In the genomic region with DNA sequence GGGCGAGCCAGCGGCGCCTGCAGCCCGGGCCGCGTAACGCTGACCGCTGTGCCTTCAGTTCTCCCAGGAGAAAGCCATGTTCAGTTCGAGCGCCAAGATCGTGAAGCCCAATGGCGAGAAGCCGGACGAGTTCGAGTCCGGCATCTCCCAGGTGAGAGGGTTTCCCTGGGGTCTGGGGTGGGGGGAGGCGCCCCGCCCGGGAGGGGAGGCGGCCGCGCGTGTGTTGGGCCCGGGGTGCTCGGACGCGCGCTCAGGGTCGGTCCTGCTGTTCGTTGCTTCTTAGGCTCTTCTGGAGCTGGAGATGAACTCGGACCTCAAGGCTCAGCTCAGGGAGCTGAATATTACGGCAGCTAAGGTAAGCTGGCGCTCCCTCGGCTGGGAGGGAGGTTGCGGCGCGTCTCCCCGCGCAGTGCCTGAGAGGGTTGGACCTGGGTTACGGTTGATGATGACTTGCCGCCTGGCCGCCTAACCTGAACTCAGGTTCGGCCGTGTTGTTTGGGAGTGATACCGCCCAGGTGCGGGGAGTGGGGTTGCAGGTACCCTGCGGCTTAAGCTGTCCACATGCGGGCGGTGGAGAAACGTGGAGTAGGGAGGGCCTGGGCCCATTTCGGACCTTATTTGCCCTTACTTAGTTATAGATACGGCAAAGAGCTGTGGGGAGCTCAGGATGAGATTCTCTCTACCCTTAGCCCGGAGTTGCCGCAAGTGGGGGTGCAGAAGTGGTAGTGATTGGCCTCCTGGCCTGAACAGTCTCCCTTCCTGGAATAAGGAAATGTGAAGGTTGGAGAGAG, we compare ENCODE assay signal across 8 cellular contexts. TPM values are rescaled to one million over a fixed set of nuclear protein-coding genes. Genes with fewer than 3 reads are reported as not detected.
DNase-seq lines count a peak whose midpoint lies in the region; ATAC-seq, FAIRE-seq and TF ChIP-seq lines count a peak whose summit lies in the region.

No MANE protein-coding gene starts in this region.

- TF ChIP-seq POLR2A in A549 (IDR thresholded peaks at IDR 0.05; ENCODE audit: low read length) = no peak

- H3K36me3 Mint-ChIP-seq in natural killer cell treated with Interleukin-12 subunit alpha and Interleukin-12 subunit beta and Interleukin-15 and Interleukin-18, amount 100 ng/mL, for 72 hours = peaks cover 47% of the 10 kb centered on the region

- TF ChIP-seq RAD21 in A549 (conservative IDR thresholded peaks at IDR 0.05 in 1 of 2, IDR thresholded peaks at IDR 0.05 in 1 of 2) = no peak

- H3K4me3 ChIP-seq in A549 = peak overlapping the region; percentile 91
- H3K4me3 ChIP-seq in epithelial cell of esophagus (ENCODE audit: low read length) = peak overlapping the region; percentile 84

- ATAC-seq in A549 (peak; percentile 27 to 70), GM19395 (IDR thresholded peaks at IDR 0.05; ENCODE audit: unreplicated experiment) (peak; percentile 34), HG03460 (IDR thresholded peaks at IDR 0.05; ENCODE audit: unreplicated experiment) (peak; percentile 23)
- peak; percentile 46 to 48 for ATAC-seq in natural killer cell treated with Interleukin-12 subunit alpha and Interleukin-12 subunit beta and Interleukin-15 and Interleukin-18, amount 100 ng/mL, for 72 hours

- H3K4me3 Mint-ChIP-seq in natural killer cell treated with Interleukin-12 subunit alpha and Interleukin-12 subunit beta and Interleukin-15 and Interleukin-18, amount 100 ng/mL, for 72 hours = peak overlapping the region; percentile 93

- DNase-seq in A549 (ENCODE audit: low read depth in 1 of 2, low spot score in 1 of 2) (peak in 1 of 2 experiments; percentile 23), epithelial cell of esophagus (ENCODE audit: low read depth) (peak; percentile 12), superior temporal gyrus (ENCODE audit: extremely low spot score) (no peak), NCI-H2171 (lab: John Stamatoyannopoulos, UW) (no peak)
- peak; percentile 19 to 26 for DNase-seq in activated CD4-positive, alpha-beta T cell treated with anti-CD3 and anti-CD28 coated beads, Interleukin-2, amount 50 U/mL, for 48 hours
- no peak for DNase-seq in natural killer cell treated with Interleukin-12 subunit alpha and Interleukin-12 subunit beta and Interleukin-15 and Interleukin-18, amount 100 ng/mL, for 72 hours (ENCODE audit: low spot score)

- peaks cover 49% of the 10 kb centered on the region for H3K4me1 ChIP-seq in A549

- peak overlapping the region; percentile 94 for H3K4me2 ChIP-seq in A549

- POLR2A ChIA-PET in A549 (lab: Yijun Ruan, JAX) = interaction anchor here (0.6 to 4.8 kb wide), 5 partner anchors 9 to 198 kb away, joined by 3 to 62 read pairs (median 4); partner anchors contain the start of genes ADI1, EIPR1 and RNASEH1

- H3K27ac Mint-ChIP-seq in natural killer cell treated with Interleukin-12 subunit alpha and Interleukin-12 subunit beta and Interleukin-15 and Interleukin-18, amount 100 ng/mL, for 72 hours = peak overlapping the region; percentile 91 to 94

- H3K27ac ChIP-seq in A549 = peak overlapping the region; percentile 94 to 99

- H3K9me3 Mint-ChIP-seq in natural killer cell treated with Interleukin-12 subunit alpha and Interleukin-12 subunit beta and Interleukin-15 and Interleukin-18, amount 100 ng/mL, for 72 hours = no peaks in the 10 kb centered on the region

- CTCF ChIA-PET in A549 (lab: Yijun Ruan, JAX) = interaction anchor here (0.6 to 1.2 kb wide), 3 partner anchors 8 to 1313 kb away, joined by 3 to 4 read pairs (median 3); no protein-coding TSS in a partner anchor

- no peak for FAIRE-seq in A549 (lab: Jason Lieb, UNC)

- peaks cover 40 to 46% of the 10 kb centered on the region in 2 donors for H3K4me1 Mint-ChIP-seq in natural killer cell treated with Interleukin-12 subunit alpha and Interleukin-12 subunit beta and Interleukin-15 and Interleukin-18, amount 100 ng/mL, for 72 hours (ENCODE audit: low read depth in 2 of 2)

- under 1% methylated on average over 19 of the region's 54 CpGs for WGBS in A549 (ENCODE audit: missing lambda C conversion rate)

- no peaks in the 10 kb centered on the region for H3K27me3 Mint-ChIP-seq in natural killer cell treated with Interleukin-12 subunit alpha and Interleukin-12 subunit beta and Interleukin-15 and Interleukin-18, amount 100 ng/mL, for 72 hours

- H3K9me3 ChIP-seq in A549 = no peaks in the 10 kb centered on the region

- TF ChIP-seq CTCF in A549 (IDR thresholded peaks at IDR 0.05) (no peak), epithelial cell of esophagus (IDR thresholded peaks at IDR 0.05; ENCODE audit: insufficient read depth, low read depth, low read length, missing control alignments) (no peak)

- no peak for TF ChIP-seq EP300 in A549 (IDR thresholded peaks at IDR 0.05)

TF ChIP-seq in A549, 52 proteins besides CTCF, POLR2A, EP300 and RAD21:
- TF ChIP-seq FOSL2 (IDR thresholded peaks at IDR 0.05) (no peak), FOSL2 (CRISPR knock-in tag; IDR thresholded peaks at IDR 0.05) (no peak), PHF8 (IDR thresholded peaks at IDR 0.05; ENCODE audit: borderline replicate concordance, low read depth) (peak; percentile 39; the same call in 1 of the 2 replicates), SMC3 (IDR thresholded peaks at IDR 0.05) (no peak), CBX8 (IDR thresholded peaks at IDR 0.05) (no peak)
- TF ChIP-seq, protein P1, sequence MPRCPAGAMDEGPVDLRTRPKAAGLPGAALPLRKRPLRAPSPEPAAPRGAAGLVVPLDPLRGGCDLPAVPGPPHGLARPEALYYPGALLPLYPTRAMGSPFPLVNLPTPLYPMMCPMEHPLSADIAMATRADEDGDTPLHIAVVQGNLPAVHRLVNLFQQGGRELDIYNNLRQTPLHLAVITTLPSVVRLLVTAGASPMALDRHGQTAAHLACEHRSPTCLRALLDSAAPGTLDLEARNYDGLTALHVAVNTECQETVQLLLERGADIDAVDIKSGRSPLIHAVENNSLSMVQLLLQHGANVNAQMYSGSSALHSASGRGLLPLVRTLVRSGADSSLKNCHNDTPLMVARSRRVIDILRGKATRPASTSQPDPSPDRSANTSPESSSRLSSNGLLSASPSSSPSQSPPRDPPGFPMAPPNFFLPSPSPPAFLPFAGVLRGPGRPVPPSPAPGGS (IDR thresholded peaks at IDR 0.05) = no peak

RNA-seq across cellular contexts. Expression of gene RPS7, which starts 0.7 kb away (rescaled TPM):
- polyA plus RNA-seq in A549 (2011; rRNA removed) (3,000 and 3,176 TPM in 2 replicates), A549 (2017; fragmentation: RNase III; extraction: RNeasy Plus Mini Kit Qiagen cat#74134 plus additional on column Dnase treatment) (3,153 to 3,802 TPM (median 3,221 TPM) in 3 replicates)
- 1,696 and 1,750 TPM in 2 replicates for polyA plus RNA-seq in A549 (2012; cell fraction: cytosol; rRNA removed)
- polyA plus RNA-seq in A549 (2012; cell fraction: nucleus; rRNA removed) = 572 and 893 TPM in 2 replicates
- 290 and 326 TPM in 2 replicates for polyA minus RNA-seq in A549 (2011; rRNA and poly(A)+ RNA removed)
- 1,000 to 10,000 TPM in 1 of 2 donors, 100 to 1,000 TPM in 1; 834 to 1,122 TPM for total RNA-seq in natural killer cell treated with Interleukin-12 subunit alpha and Interleukin-12 subunit beta and Interleukin-15 and Interleukin-18, amount 100 ng/mL, for 72 hours

RNA-seq across cellular contexts. Expression of gene RNASEH1, which starts 17.6 kb away (rescaled TPM):
- polyA plus RNA-seq in A549 (2011; rRNA removed) (39.7 and 54.3 TPM in 2 replicates), A549 (2017; fragmentation: RNase III; extraction: RNeasy Plus Mini Kit Qiagen cat#74134 plus additional on column Dnase treatment) (55.3 to 59.2 TPM (median 56.8 TPM) in 3 replicates)
- polyA plus RNA-seq in A549 (2012; cell fraction: cytosol; rRNA removed) = 35.6 and 37.8 TPM in 2 replicates
- 16.6 and 20.6 TPM in 2 replicates for polyA plus RNA-seq in A549 (2012; cell fraction: nucleus; rRNA removed)
- 25.5 and 26.8 TPM in 2 replicates for polyA minus RNA-seq in A549 (2011; rRNA and poly(A)+ RNA removed)
- 10 to 100 TPM; 24.7 to 47.2 TPM for total RNA-seq in natural killer cell treated with Interleukin-12 subunit alpha and Interleukin-12 subunit beta and Interleukin-15 and Interleukin-18, amount 100 ng/mL, for 72 hours

RNA-seq across cellular contexts. Expression of gene COLEC11, which starts 19.2 kb away (rescaled TPM):
- polyA plus RNA-seq in A549 (2011; rRNA removed) = 0.79 and 0.97 TPM in 2 replicates
- polyA plus RNA-seq in A549 (2012; cell fraction: cytosol; rRNA removed) = 0.87 and 0.98 TPM in 2 replicates
- polyA plus RNA-seq in A549 (2012; cell fraction: nucleus; rRNA removed) = 1.8 and 2.0 TPM in 2 replicates
- polyA plus RNA-seq in A549 (2017; fragmentation: RNase III; extraction: RNeasy Plus Mini Kit Qiagen cat#74134 plus additional on column Dnase treatment) = 0.24 to 0.51 TPM (median 0.30 TPM) in 3 replicates
- polyA minus RNA-seq in A549 (2011; rRNA and poly(A)+ RNA removed) = 0.39 and 0.45 TPM in 2 replicates
- under 1 TPM in 1 of 2 donors, not detected in 1; 0.48 TPM for total RNA-seq in natural killer cell treated with Interleukin-12 subunit alpha and Interleukin-12 subunit beta and Interleukin-15 and Interleukin-18, amount 100 ng/mL, for 72 hours

RNA-seq across cellular contexts. Expression of gene ADI1, which starts 56.4 kb away (rescaled TPM):
- 42.7 and 47.9 TPM in 2 replicates for polyA plus RNA-seq in A549 (2011; rRNA removed)
- 51.6 and 55.2 TPM in 2 replicates for polyA plus RNA-seq in A549 (2012; cell fraction: cytosol; rRNA removed)
- 31.2 and 42.2 TPM in 2 replicates for polyA plus RNA-seq in A549 (2012; cell fraction: nucleus; rRNA removed)
- 78.8 to 84.6 TPM (median 84.3 TPM) in 3 replicates for polyA plus RNA-seq in A549 (2017; fragmentation: RNase III; extraction: RNeasy Plus Mini Kit Qiagen cat#74134 plus additional on column Dnase treatment)
- 18.5 and 21.4 TPM in 2 replicates for polyA minus RNA-seq in A549 (2011; rRNA and poly(A)+ RNA removed)
- 10 to 100 TPM; 23.6 to 24.7 TPM for total RNA-seq in natural killer cell treated with Interleukin-12 subunit alpha and Interleukin-12 subunit beta and Interleukin-15 and Interleukin-18, amount 100 ng/mL, for 72 hours

Comparison
In these comparisons a context has a peak if more than half of its experiments do, and no peak if none do; other contexts are left out.
1. DNase-seq: peak in activated CD4-positive, alpha-beta T cell treated with anti-CD3 and anti-CD28 coated beads, Interleukin-2, amount 50 U/mL, for 48 hours (2 of 2) and epithelial cell of esophagus (single experiment); none in natural killer cell treated with Interleukin-12 subunit alpha and Interleukin-12 subunit beta and Interleukin-15 and Interleukin-18, amount 100 ng/mL, for 72 hours (single experiment), superior temporal gyrus (single experiment) and NCI-H2171 (single experiment).
2. Peak in every context shown above with its lines, with median percentiles within 50 percentile points of each other: ATAC-seq.